In the genomic region with DNA sequence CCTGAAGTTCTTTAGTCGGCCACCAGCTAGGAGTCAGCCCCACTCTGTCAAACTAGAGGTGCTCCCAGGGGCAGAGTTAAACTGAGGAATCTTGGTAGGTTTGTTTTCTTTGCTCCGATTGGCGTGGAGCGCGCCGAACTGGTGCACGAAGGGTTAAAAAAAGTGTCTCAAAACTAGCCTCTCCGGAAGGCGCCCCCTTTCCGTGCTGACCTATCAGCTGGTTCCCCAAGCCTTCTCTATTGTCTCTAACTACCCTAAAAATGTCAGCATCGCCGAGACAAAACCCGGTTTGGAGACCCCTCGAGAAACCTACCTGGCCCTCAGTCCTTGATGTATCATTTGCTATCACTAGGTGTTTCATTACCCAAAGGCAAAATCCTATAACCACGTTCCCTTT, we compare ENCODE assay signal across 8 cellular contexts. TPM values are rescaled to one million over a fixed set of nuclear protein-coding genes. Genes with fewer than 3 reads are reported as not detected.
DNase-seq lines count a peak whose midpoint lies in the region; TF ChIP-seq lines count a peak whose summit lies in the region.

No MANE protein-coding gene starts in this region.

- H3K4me1 ChIP-seq in Peyer's patch = peaks cover 0 to 14% (median 2%) of the 10 kb centered on the region in 4 donors

- H3K4me3 ChIP-seq in Peyer's patch = peak overlapping the region; percentile 40 to 66 (median 58)

- H3K27ac ChIP-seq in Peyer's patch = peak overlapping the region; percentile 19 to 80 (median 54)

- TF ChIP-seq CTCF in Peyer's patch (IDR thresholded peaks at IDR 0.05) (no peak), osteocyte (IDR thresholded peaks at IDR 0.05) (no peak)

- no peak for TF ChIP-seq POLR2A in Peyer's patch (IDR thresholded peaks at IDR 0.05)

- H3K9me3 Mint-ChIP-seq in osteocyte (ENCODE audit: unreplicated experiment) = no peaks in the 10 kb centered on the region

- peaks cover 2% of the 10 kb centered on the region for H3K36me3 Mint-ChIP-seq in osteocyte (ENCODE audit: unreplicated experiment)

- H3K27me3 Mint-ChIP-seq in osteocyte (ENCODE audit: unreplicated experiment) = no peaks in the 10 kb centered on the region

- no peak overlapping the region for H3K4me3 Mint-ChIP-seq in osteocyte (ENCODE audit: unreplicated experiment)

- no peak overlapping the region for H3K27ac Mint-ChIP-seq in osteocyte (ENCODE audit: unreplicated experiment)

- H3K36me3 ChIP-seq in Peyer's patch = no peaks in the 10 kb centered on the region

- DNase-seq in ELF-1 (ENCODE audit: low read depth, low spot score) = peak; percentile 20
- DNase-seq in Peyer's patch = no peak
- peak; percentile 10 for DNase-seq in germinal center (ENCODE audit: low spot score)
- DNase-seq in retina = peak; percentile 75
- DNase-seq in NCI-H2081 treated with DMSO at 0.1 percent for 48 hours (lab: John Stamatoyannopoulos, UW) = no peak
- DNase-seq in NCI-H128 (lab: John Stamatoyannopoulos, UW; ENCODE audit: unreplicated experiment) = no peak
- DNase-seq in GM19240 (ENCODE audit: insufficient read length, low spot score) = no peak
- DNase-seq in osteocyte (ENCODE audit: extremely low spot score, unreplicated experiment) = no peak

- peaks cover 36% of the 10 kb centered on the region for H3K4me1 Mint-ChIP-seq in osteocyte (ENCODE audit: unreplicated experiment)

- no peaks in the 10 kb centered on the region for H3K9me3 ChIP-seq in Peyer's patch

- H3K27me3 ChIP-seq in Peyer's patch = peaks cover 0 to 8% of the 10 kb centered on the region in 2 donors

RNA-seq across cellular contexts. Expression of a gene that starts 2.2 kb away (rescaled TPM):
- total RNA-seq in Peyer's patch = 1 to 10 TPM in 1 of 4 donors, under 1 TPM in 2, not detected in 1; 0.28 to 1.7 (median 0.54) TPM
- total RNA-seq in osteocyte = 175 and 184 TPM in 2 replicates

Comparison
In these comparisons a context has a peak if more than half of its experiments do, and no peak if none do; other contexts are left out.
1. DNase-seq: peak in ELF-1 (single experiment), germinal center (single experiment) and retina (single experiment); none in Peyer's patch (0 of 3), NCI-H2081 treated with DMSO at 0.1 percent for 48 hours (single experiment), NCI-H128 (single experiment), GM19240 (single experiment) and osteocyte (single experiment).
2. RNA of a gene that starts 2.2 kb away (total RNA-seq): 175 to 184 TPM in osteocyte; 0.28 to 1.7 TPM in Peyer's patch; every median in the first group is over 10 times any median in the second.